ENCODE assay signal across 20 cellular contexts in the genomic region with DNA sequence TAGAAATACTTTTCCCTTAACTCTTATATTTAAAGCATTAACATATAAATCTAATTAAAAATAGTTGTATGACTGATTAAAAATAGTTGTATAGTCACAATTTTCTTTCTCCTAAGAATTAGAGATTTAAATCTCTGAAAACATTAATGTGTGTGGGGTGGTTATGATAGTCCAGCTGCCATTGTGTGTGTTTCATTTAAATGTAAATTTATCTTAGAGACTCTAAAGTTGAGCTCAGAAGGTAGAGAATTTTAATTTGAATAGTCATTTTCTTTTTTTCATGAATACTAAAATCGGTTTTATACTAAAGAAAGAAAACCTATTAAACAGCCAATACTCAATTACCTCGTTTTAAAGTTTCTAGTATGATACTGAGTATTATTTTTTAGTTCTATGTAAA. TPM values are rescaled to one million over a fixed set of nuclear protein-coding genes. Genes with fewer than 3 reads are reported as not detected.
"Had no signal": no experiment of that assay in that cellular context is flagged by ENCODE, and none has a peak within 500 bp of the region (broad histone marks: within the 10 kb centered on the region; RNA-seq: fewer than 3 reads in every experiment).

No MANE protein-coding gene starts in this region.

- H3K27ac ChIP-seq: esophagus squamous epithelium, neutrophil, right atrium auricular region, sigmoid colon, skin epidermis, testis, tibial nerve, upper lobe of right lung, vagina had no signal

- H3K36me3 Mint-ChIP-seq: natural killer cell; stimulated activated naive B cell treated with anti-CD40 and anti-IgM and Interleukin-4, amounts not matched to agents 10 μg/mL and 1 μg/mL and 100 μg/mL, for 72 hours had no signal

- H3K27ac Mint-ChIP-seq: natural killer cell; stimulated activated naive B cell treated with anti-CD40 and anti-IgM and Interleukin-4, amounts not matched to agents 10 μg/mL and 1 μg/mL and 100 μg/mL, for 72 hours; stimulated activated naive CD8-positive, alpha-beta T cell treated with anti-CD3 and anti-CD28 coated beads, Interleukin-15, amount 100 ng/mL, for 72 hours had no signal

- H3K9me3 Mint-ChIP-seq: natural killer cell; stimulated activated naive B cell treated with anti-CD40 and anti-IgM and Interleukin-4, amounts not matched to agents 10 μg/mL and 1 μg/mL and 100 μg/mL, for 72 hours; stimulated activated naive CD8-positive, alpha-beta T cell treated with anti-CD3 and anti-CD28 coated beads, Interleukin-15, amount 100 ng/mL, for 72 hours had no signal

- DNase-seq: cortex of kidney; dorsolateral prefrontal cortex; effector memory CD4-positive, alpha-beta T cell; esophagus squamous epithelium; foreskin fibroblast; kidney glomerular epithelial cell; mammary epithelial cell; natural killer cell; sigmoid colon; stimulated activated CD4-positive, alpha-beta T cell treated with anti-CD3 and anti-CD28 coated beads, Interleukin-2, amount 100 ng/mL, for 24 hours; stimulated activated CD4-positive, alpha-beta T cell treated with anti-CD3 and anti-CD28 coated beads, Interleukin-4, amount 100 ng/mL, for 4 hours; stimulated activated naive B cell treated with anti-CD40 and anti-IgM and Interleukin-4, amounts not matched to agents 10 μg/mL and 1 μg/mL and 100 μg/mL, for 72 hours; stimulated activated naive CD8-positive, alpha-beta T cell treated with anti-CD3 and anti-CD28 coated beads, Interleukin-15, amount 100 ng/mL, for 72 hours; testis; upper lobe of right lung had no signal

- H3K4me1 ChIP-seq: esophagus squamous epithelium, right atrium auricular region, tibial nerve, upper lobe of right lung had no signal

- H3K36me3 ChIP-seq: esophagus squamous epithelium, neutrophil, right atrium auricular region, sigmoid colon, tibial nerve, upper lobe of right lung, vagina had no signal

- H3K4me3 Mint-ChIP-seq: natural killer cell; stimulated activated naive B cell treated with anti-CD40 and anti-IgM and Interleukin-4, amounts not matched to agents 10 μg/mL and 1 μg/mL and 100 μg/mL, for 72 hours; stimulated activated naive CD8-positive, alpha-beta T cell treated with anti-CD3 and anti-CD28 coated beads, Interleukin-15, amount 100 ng/mL, for 72 hours had no signal

- H3K4me1 Mint-ChIP-seq: natural killer cell; stimulated activated naive B cell treated with anti-CD40 and anti-IgM and Interleukin-4, amounts not matched to agents 10 μg/mL and 1 μg/mL and 100 μg/mL, for 72 hours; stimulated activated naive CD8-positive, alpha-beta T cell treated with anti-CD3 and anti-CD28 coated beads, Interleukin-15, amount 100 ng/mL, for 72 hours had no signal

- H3K27me3 ChIP-seq: dorsolateral prefrontal cortex, esophagus squamous epithelium, right atrium auricular region, sigmoid colon, testis, tibial nerve, upper lobe of right lung, vagina had no signal

- H3K9me3 ChIP-seq: esophagus squamous epithelium, neutrophil, right atrium auricular region, sigmoid colon, testis, tibial nerve, upper lobe of right lung, vagina had no signal

- H3K4me3 ChIP-seq: dorsolateral prefrontal cortex, esophagus squamous epithelium, right atrium auricular region, sigmoid colon, skin epidermis, testis, tibial nerve, upper lobe of right lung, vagina had no signal

RNA-seq across cellular contexts. Expression of a gene that starts 18.6 kb away (rescaled TPM):
- total RNA-seq: natural killer cell had no signal
